ENCODE assay signal across 1 cellular context in the genomic region with DNA sequence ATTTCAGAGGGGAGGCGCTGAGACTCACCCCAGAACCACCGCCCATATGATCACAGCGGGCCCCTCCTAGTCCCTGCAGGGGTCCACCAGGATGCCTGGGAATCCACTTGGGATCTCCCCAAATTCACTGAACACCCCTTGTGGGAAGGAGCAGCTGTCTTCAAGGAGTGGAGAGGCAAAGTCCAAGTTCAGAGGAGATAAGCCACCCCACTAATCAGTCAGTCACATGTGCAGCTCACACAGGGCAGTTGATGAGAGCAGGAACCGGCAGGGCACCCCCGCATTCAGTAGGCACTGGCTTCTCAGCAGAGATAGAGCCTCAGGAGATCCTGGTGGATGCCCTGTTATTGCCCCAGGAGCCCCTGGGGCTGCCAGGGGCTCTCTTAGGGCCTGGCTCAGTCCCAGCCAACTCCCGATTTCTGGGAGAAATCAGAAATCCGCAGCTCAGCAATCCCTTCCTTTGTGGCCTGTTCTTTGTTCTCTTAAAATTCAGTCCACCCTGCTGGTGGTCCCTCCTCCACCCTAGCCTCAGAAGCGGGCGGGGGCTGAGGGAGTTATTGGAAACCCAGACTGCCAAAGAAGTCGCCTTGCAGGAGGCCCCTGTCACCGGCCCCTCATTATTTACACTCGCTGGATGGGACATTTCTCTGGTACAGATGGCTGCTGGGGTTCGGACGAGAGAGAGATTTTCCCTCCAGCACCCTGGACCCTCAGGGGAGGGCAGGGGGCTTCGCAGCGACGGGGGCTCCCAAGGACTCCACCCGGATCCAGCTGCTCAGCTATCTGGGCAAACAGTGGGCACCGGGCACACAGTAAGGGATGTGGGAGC.
TF ChIP-seq lines count a peak whose summit lies in the region.

No MANE protein-coding gene starts in this region.

TF ChIP-seq in GM23338, 12 proteins besides CTCF, POLR2A, EP300 and RAD21 (continued from another document):
- TF ChIP-seq, protein P1, sequence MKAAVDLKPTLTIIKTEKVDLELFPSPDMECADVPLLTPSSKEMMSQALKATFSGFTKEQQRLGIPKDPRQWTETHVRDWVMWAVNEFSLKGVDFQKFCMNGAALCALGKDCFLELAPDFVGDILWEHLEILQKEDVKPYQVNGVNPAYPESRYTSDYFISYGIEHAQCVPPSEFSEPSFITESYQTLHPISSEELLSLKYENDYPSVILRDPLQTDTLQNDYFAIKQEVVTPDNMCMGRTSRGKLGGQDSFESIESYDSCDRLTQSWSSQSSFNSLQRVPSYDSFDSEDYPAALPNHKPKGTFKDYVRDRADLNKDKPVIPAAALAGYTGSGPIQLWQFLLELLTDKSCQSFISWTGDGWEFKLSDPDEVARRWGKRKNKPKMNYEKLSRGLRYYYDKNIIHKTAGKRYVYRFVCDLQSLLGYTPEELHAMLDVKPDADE (IDR thresholded peaks at IDR 0.05): no peak
- TF ChIP-seq ZNF114 (CRISPR knock-in tag; IDR thresholded peaks at IDR 0.05) (no peak), EZH2 (IDR thresholded peaks at IDR 0.05; ENCODE audit: low read depth, unreplicated experiment) (no peak)
- TF ChIP-seq, protein P2, sequence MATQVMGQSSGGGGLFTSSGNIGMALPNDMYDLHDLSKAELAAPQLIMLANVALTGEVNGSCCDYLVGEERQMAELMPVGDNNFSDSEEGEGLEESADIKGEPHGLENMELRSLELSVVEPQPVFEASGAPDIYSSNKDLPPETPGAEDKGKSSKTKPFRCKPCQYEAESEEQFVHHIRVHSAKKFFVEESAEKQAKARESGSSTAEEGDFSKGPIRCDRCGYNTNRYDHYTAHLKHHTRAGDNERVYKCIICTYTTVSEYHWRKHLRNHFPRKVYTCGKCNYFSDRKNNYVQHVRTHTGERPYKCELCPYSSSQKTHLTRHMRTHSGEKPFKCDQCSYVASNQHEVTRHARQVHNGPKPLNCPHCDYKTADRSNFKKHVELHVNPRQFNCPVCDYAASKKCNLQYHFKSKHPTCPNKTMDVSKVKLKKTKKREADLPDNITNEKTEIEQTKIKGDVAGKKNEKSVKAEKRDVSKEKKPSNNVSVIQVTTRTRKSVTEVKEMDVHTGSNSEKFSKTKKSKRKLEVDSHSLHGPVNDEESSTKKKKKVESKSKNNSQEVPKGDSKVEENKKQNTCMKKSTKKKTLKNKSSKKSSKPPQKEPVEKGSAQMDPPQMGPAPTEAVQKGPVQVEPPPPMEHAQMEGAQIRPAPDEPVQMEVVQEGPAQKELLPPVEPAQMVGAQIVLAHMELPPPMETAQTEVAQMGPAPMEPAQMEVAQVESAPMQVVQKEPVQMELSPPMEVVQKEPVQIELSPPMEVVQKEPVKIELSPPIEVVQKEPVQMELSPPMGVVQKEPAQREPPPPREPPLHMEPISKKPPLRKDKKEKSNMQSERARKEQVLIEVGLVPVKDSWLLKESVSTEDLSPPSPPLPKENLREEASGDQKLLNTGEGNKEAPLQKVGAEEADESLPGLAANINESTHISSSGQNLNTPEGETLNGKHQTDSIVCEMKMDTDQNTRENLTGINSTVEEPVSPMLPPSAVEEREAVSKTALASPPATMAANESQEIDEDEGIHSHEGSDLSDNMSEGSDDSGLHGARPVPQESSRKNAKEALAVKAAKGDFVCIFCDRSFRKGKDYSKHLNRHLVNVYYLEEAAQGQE (IDR thresholded peaks at IDR 0.05; ENCODE audit: unreplicated experiment): no peak
